Comparison of ENCODE assay signal across 1 cellular context in the genomic region with DNA sequence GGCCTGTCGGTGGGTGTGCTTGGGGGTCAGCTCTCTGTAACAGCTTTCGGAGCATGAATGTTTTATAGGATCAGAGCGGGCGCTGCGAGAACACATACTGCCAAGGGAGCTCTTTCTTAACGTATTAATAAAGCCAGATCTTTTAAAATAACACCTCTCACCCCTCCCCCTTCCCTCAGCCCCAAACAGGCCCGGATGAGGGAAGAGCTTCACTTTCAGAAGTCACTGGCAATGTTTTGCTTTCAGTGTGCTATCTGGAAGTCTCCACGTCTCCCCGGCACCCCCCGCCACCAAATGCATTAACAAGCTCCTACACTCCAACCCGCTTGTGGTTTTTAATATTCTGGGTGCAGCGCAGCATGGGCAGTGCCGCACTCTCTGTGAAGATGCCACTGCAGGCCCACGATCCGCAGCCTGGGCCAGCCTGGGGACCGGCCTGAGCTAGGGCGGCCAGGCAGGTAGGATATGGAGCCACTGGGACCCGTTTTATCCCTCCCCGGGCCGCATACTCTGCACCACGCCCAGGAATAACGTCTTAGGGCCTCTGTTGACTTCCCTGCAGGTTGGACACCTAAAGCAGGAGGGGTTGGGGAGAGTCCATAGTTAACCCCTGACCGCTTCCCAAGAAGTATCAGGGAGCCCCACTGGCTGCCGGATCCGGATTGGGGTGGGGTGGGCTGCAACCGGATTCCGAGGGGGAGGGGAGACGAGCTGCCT.
TF ChIP-seq lines count a peak whose summit lies in the region.

No MANE protein-coding gene starts in this region.

TF ChIP-seq in HCT116, 20 proteins besides CTCF, POLR2A, EP300 and RAD21 (continued from another document):
- TF ChIP-seq, protein P1, sequence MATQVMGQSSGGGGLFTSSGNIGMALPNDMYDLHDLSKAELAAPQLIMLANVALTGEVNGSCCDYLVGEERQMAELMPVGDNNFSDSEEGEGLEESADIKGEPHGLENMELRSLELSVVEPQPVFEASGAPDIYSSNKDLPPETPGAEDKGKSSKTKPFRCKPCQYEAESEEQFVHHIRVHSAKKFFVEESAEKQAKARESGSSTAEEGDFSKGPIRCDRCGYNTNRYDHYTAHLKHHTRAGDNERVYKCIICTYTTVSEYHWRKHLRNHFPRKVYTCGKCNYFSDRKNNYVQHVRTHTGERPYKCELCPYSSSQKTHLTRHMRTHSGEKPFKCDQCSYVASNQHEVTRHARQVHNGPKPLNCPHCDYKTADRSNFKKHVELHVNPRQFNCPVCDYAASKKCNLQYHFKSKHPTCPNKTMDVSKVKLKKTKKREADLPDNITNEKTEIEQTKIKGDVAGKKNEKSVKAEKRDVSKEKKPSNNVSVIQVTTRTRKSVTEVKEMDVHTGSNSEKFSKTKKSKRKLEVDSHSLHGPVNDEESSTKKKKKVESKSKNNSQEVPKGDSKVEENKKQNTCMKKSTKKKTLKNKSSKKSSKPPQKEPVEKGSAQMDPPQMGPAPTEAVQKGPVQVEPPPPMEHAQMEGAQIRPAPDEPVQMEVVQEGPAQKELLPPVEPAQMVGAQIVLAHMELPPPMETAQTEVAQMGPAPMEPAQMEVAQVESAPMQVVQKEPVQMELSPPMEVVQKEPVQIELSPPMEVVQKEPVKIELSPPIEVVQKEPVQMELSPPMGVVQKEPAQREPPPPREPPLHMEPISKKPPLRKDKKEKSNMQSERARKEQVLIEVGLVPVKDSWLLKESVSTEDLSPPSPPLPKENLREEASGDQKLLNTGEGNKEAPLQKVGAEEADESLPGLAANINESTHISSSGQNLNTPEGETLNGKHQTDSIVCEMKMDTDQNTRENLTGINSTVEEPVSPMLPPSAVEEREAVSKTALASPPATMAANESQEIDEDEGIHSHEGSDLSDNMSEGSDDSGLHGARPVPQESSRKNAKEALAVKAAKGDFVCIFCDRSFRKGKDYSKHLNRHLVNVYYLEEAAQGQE (IDR thresholded peaks at IDR 0.05; ENCODE audit: low read depth): no peak
- TF ChIP-seq ATF3 (IDR thresholded peaks at IDR 0.05) (no peak), EZH2phosphoT487 (IDR thresholded peaks at IDR 0.05; ENCODE audit: borderline replicate concordance) (no peak), TCF7L2 (IDR thresholded peaks at IDR 0.05; ENCODE audit: borderline replicate concordance, extremely low read depth, insufficient read depth, insufficient read length) (no peak), JUND (IDR thresholded peaks at IDR 0.05) (no peak)
